Comparison of ENCODE assay signal across 17 cellular contexts in genomic region chr1:196306421-196306820, GRCh38.
"Had no signal": no experiment of that assay in that cellular context is flagged by ENCODE, and none has a peak within 500 bp of the region (broad histone marks: within the 10 kb centered on the region; RNA-seq: fewer than 3 reads in every experiment).

No MANE protein-coding gene starts in this region.

- ATAC-seq: activated CD4-positive, CD25-positive, alpha-beta regulatory T cell treated with anti-CD3 and anti-CD28 coated beads, Interleukin-2, amount 50 U/mL, for 24 hours; heart right ventricle; right lobe of liver had no signal

- H3K27ac Mint-ChIP-seq: activated naive CD8-positive, alpha-beta T cell treated with anti-CD3 and anti-CD28 coated beads, Interleukin-2, amount 10 ng/mL, durations not matched to agents 7 days and 5 days; activated T-helper 1 cell treated with anti-CD3 and anti-CD28 coated beads, Interleukin-12 subunit alpha, Interleukin-12 subunit beta, Interleukin-2, Interleukin-4 antibody, amounts not matched to agents 30 ng/mL and 10 ng/mL and 1 ng/mL, durations not matched to agents 14 hours and 24 hours and 36 hours; dendritic cell treated with granulocyte-macrophage colony-stimulating factor and Interleukin-4, amounts not matched to agents 40 ng/mL and 50 ng/mL, for 4 days; nephron; stimulated activated naive CD8-positive, alpha-beta T cell treated with anti-CD3 and anti-CD28 coated beads, Interleukin-15, Interleukin-2, amounts not matched to agents 100 ng/mL and 50 ng/mL, for 24 hours had no signal

- H3K27ac ChIP-seq: brain microvascular endothelial cell, epithelial cell of prostate, heart right ventricle, right lobe of liver, suprapubic skin had no signal

- DNase-seq: activated CD4-positive, alpha-beta T cell treated with anti-CD3 and anti-CD28 coated beads, Interleukin-2, amount 50 U/mL, for 1 hour; activated naive CD8-positive, alpha-beta T cell treated with anti-CD3 and anti-CD28 coated beads, Interleukin-2, amount 10 ng/mL, durations not matched to agents 7 days and 5 days; anterior cingulate cortex; brain microvascular endothelial cell; effector memory CD4-positive, alpha-beta T cell; foreskin melanocyte; heart right ventricle; right lobe of liver; trophoblast cell had no signal

- H3K4me1 Mint-ChIP-seq: activated naive CD8-positive, alpha-beta T cell treated with anti-CD3 and anti-CD28 coated beads, Interleukin-2, amount 10 ng/mL, durations not matched to agents 7 days and 5 days had no signal

- H3K36me3 Mint-ChIP-seq: activated naive CD8-positive, alpha-beta T cell treated with anti-CD3 and anti-CD28 coated beads, Interleukin-2, amount 10 ng/mL, durations not matched to agents 7 days and 5 days had no signal

- H3K9me3 ChIP-seq: heart right ventricle, right lobe of liver, suprapubic skin had no signal

- H3K4me1 ChIP-seq: heart right ventricle, right lobe of liver, suprapubic skin had no signal

- H3K4me3 ChIP-seq: heart right ventricle, right lobe of liver, smooth muscle cell, suprapubic skin had no signal

- H3K27me3 Mint-ChIP-seq: activated naive CD8-positive, alpha-beta T cell treated with anti-CD3 and anti-CD28 coated beads, Interleukin-2, amount 10 ng/mL, durations not matched to agents 7 days and 5 days; dendritic cell treated with granulocyte-macrophage colony-stimulating factor and Interleukin-4, amounts not matched to agents 40 ng/mL and 50 ng/mL, for 4 days; stimulated activated naive CD8-positive, alpha-beta T cell treated with anti-CD3 and anti-CD28 coated beads, Interleukin-15, Interleukin-2, amounts not matched to agents 100 ng/mL and 50 ng/mL, for 24 hours had no signal

- H3K4me2 ChIP-seq: smooth muscle cell had no signal

- H3K9me3 Mint-ChIP-seq: activated naive CD8-positive, alpha-beta T cell treated with anti-CD3 and anti-CD28 coated beads, Interleukin-2, amount 10 ng/mL, durations not matched to agents 7 days and 5 days; activated T-helper 1 cell treated with anti-CD3 and anti-CD28 coated beads, Interleukin-12 subunit alpha, Interleukin-12 subunit beta, Interleukin-2, Interleukin-4 antibody, amounts not matched to agents 30 ng/mL and 10 ng/mL and 1 ng/mL, durations not matched to agents 14 hours and 24 hours and 36 hours; dendritic cell treated with granulocyte-macrophage colony-stimulating factor and Interleukin-4, amounts not matched to agents 40 ng/mL and 50 ng/mL, for 4 days; nephron; stimulated activated naive CD8-positive, alpha-beta T cell treated with anti-CD3 and anti-CD28 coated beads, Interleukin-15, Interleukin-2, amounts not matched to agents 100 ng/mL and 50 ng/mL, for 24 hours had no signal

- H3K27me3 ChIP-seq: brain microvascular endothelial cell, heart right ventricle, right lobe of liver, suprapubic skin had no signal

- H3K36me3 ChIP-seq: brain microvascular endothelial cell, heart right ventricle, right lobe of liver, suprapubic skin had no signal

- H3K4me3 Mint-ChIP-seq: activated naive CD8-positive, alpha-beta T cell treated with anti-CD3 and anti-CD28 coated beads, Interleukin-2, amount 10 ng/mL, durations not matched to agents 7 days and 5 days; activated T-helper 1 cell treated with anti-CD3 and anti-CD28 coated beads, Interleukin-12 subunit alpha, Interleukin-12 subunit beta, Interleukin-2, Interleukin-4 antibody, amounts not matched to agents 30 ng/mL and 10 ng/mL and 1 ng/mL, durations not matched to agents 14 hours and 24 hours and 36 hours; dendritic cell treated with granulocyte-macrophage colony-stimulating factor and Interleukin-4, amounts not matched to agents 40 ng/mL and 50 ng/mL, for 4 days; nephron; stimulated activated naive CD8-positive, alpha-beta T cell treated with anti-CD3 and anti-CD28 coated beads, Interleukin-15, Interleukin-2, amounts not matched to agents 100 ng/mL and 50 ng/mL, for 24 hours had no signal
